22 cellular contexts compared by ENCODE assay signal in the genomic region with DNA sequence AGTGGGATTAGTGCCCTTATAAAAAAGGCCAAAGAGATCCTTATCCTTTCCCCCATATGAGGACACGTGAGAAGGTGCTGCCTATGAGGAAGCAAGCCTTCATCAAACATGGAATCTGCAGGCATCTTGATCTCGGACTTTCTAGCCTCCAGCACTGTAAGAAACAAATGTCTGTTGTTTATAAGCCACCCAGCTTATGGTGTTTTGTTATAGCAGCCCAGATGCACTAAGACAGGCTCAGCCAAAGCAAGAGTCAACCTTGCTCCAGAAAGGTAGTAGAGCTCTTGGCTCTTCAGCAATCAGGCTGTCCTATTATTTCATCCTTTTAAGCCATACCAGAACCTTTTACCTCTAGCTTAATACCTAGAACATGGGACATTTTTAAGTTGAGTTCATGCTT. TPM values are rescaled to one million over a fixed set of nuclear protein-coding genes. Genes with fewer than 3 reads are reported as not detected.
DNase-seq lines count a peak whose midpoint lies in the region; ATAC-seq, FAIRE-seq and TF ChIP-seq lines count a peak whose summit lies in the region.
"Had no signal": no experiment of that assay in that cellular context is flagged by ENCODE, and none has a peak within 500 bp of the region (broad histone marks: within the 10 kb centered on the region; RNA-seq: fewer than 3 reads in every experiment).

No MANE protein-coding gene starts in this region.

- H3K4me3 ChIP-seq in GM12878 (no peak overlapping the region), bronchial epithelial cell (ENCODE audit: low read depth, low read length) (no peak overlapping the region)
- H3K4me3 ChIP-seq: BLaER1 had no signal

- intact Hi-C loops in GM12878 (cut with micrococcal nuclease; ENCODE audit: unreplicated experiment) = no loop called here

- H3K27ac ChIP-seq in GM12878 (ENCODE audit: control insufficient read depth, insufficient read depth) = no peak overlapping the region
- H3K27ac ChIP-seq: BLaER1 had no signal

- H2AFZ ChIP-seq in GM12878 (ENCODE audit: control insufficient read depth, low read depth, low read length) = peak overlapping the region; percentile 75

- H3K36me3 ChIP-seq in GM12878 (ENCODE audit: control insufficient read depth in 2 of 2, insufficient read depth in 2 of 2, low read length in 1 of 2) (no peaks in the 10 kb centered on the region), bronchial epithelial cell (ENCODE audit: control insufficient read depth, insufficient read depth, low read length) (no peaks in the 10 kb centered on the region)
- H3K36me3 ChIP-seq: BE2C, BLaER1 had no signal

- TF ChIP-seq CTCF in GM12878 (IDR thresholded peaks at IDR 0.05 in 2 of 3, conservative IDR thresholded peaks at IDR 0.05 in 1 of 3; ENCODE audit: control insufficient read depth in 2 of 3, extremely low read depth in 1 of 3, insufficient read depth in 1 of 3, low read depth in 3 of 3, low read length in 3 of 3) (no peak), bronchial epithelial cell (IDR thresholded peaks at IDR 0.05; ENCODE audit: insufficient read depth, low read length, severe bottlenecking) (no peak), neural crest cell (conservative IDR thresholded peaks at IDR 0.05) (no peak)

- RAD21 ChIA-PET in GM12878 (lab: Charles Lee; ENCODE audit: unreplicated experiment) = interaction anchor here (1.1 kb wide), 1 partner anchor 12 kb away, joined by 4 read pairs; a partner anchor contains a TSS

- no peaks in the 10 kb centered on the region for H3K27me3 Mint-ChIP-seq in neural crest cell (ENCODE audit: low read depth)
- H3K27me3 Mint-ChIP-seq: CD4-positive, alpha-beta memory T cell had no signal

- POLR2A ChIA-PET in GM12878 (lab: Charles Lee) = no interaction called here

- in situ Hi-C loops in GM12878 (cut with MboI) = no loop called here

- no peaks in the 10 kb centered on the region for H4K20me1 ChIP-seq in GM12878 (ENCODE audit: control insufficient read depth, insufficient read depth)
- H4K20me1 ChIP-seq: BLaER1 had no signal

- H3K4me1 Mint-ChIP-seq in neural crest cell = peaks cover 21% of the 10 kb centered on the region
- H3K4me1 Mint-ChIP-seq: CD14-positive monocyte; CD4-positive, alpha-beta memory T cell; CD4-positive, CD25-positive, alpha-beta regulatory T cell; CD8-positive, alpha-beta memory T cell had no signal

- WGBS in GM12878 (ENCODE audit: insufficient coverage, insufficient replicate concordance, low lambda C conversion rate, missing lambda C conversion rate) = 52% methylated on average over 2 of the region's 2 CpGs

- H3K27ac Mint-ChIP-seq in neural crest cell (ENCODE audit: unreplicated experiment) = peak overlapping the region; percentile 19
- H3K27ac Mint-ChIP-seq: CD14-positive monocyte; CD4-positive, alpha-beta memory T cell; CD4-positive, CD25-positive, alpha-beta regulatory T cell; CD8-positive, alpha-beta memory T cell had no signal

- FAIRE-seq in GM12878 (lab: Jason Lieb, UNC) = no peak
- peak; percentile 72 for FAIRE-seq in bronchial epithelial cell (lab: Jason Lieb, UNC)
- FAIRE-seq: A204.1, G401.6, GM12892, GM19239 had no signal

- H3K9me3 Mint-ChIP-seq in neural crest cell = peaks cover 2% of the 10 kb centered on the region
- H3K9me3 Mint-ChIP-seq: CD4-positive, CD25-positive, alpha-beta regulatory T cell; CD8-positive, alpha-beta memory T cell had no signal

- H3K4me3 Mint-ChIP-seq in neural crest cell = no peak overlapping the region
- H3K4me3 Mint-ChIP-seq: CD14-positive monocyte; CD4-positive, alpha-beta memory T cell; CD4-positive, CD25-positive, alpha-beta regulatory T cell; CD8-positive, alpha-beta memory T cell had no signal

- no peak overlapping the region for H3K4me2 ChIP-seq in GM12878 (ENCODE audit: control insufficient read depth, insufficient read depth)
- H3K4me2 ChIP-seq: BLaER1 had no signal

- DNase-seq in GM12878 (ENCODE audit: low read depth, low spot score) = no peak
- no peak for DNase-seq in bronchial epithelial cell (ENCODE audit: low read depth)
- DNase-seq in neural crest cell (ENCODE audit: low read depth, low spot score) = no peak
- DNase-seq in NCI-H2171 treated with DMSO at 0.1 percent for 48 hours (lab: John Stamatoyannopoulos, UW) = no peak
- DNase-seq: 8988T; ACHN; BE2C; C1 segment of cervical spinal cord; CD4-positive, alpha-beta memory T cell; CD4-positive, CD25-positive, alpha-beta regulatory T cell; CD8-positive, alpha-beta memory T cell; COR-L47; DMS79 treated with DMSO at 0.1 percent for 48 hours; GF-D8 had no signal

- no peak for TF ChIP-seq RAD21 in GM12878 (IDR thresholded peaks at IDR 0.05; ENCODE audit: insufficient read depth, low read depth, low read length)

- TF ChIP-seq EP300 in GM12878 (IDR thresholded peaks at IDR 0.05; ENCODE audit: borderline replicate concordance in 1 of 2, control insufficient read depth in 1 of 2, low read depth in 2 of 2, low read length in 2 of 2) = no peak

- CTCF ChIA-PET in GM12878 (lab: Yijun Ruan, JAX) = interaction anchor here (1.0 to 1.5 kb wide), 4 partner anchors 11 to 285 kb away, joined by 3 to 4 read pairs (median 3); no protein-coding TSS in a partner anchor

- no peaks in the 10 kb centered on the region for H3K27me3 ChIP-seq in GM12878 (replicated peaks in 1 of 2; ENCODE audit: control insufficient read depth in 2 of 2, insufficient read depth in 2 of 2, low read length in 1 of 2)
- no peaks in the 10 kb centered on the region for H3K27me3 ChIP-seq in bronchial epithelial cell (ENCODE audit: control insufficient read depth, insufficient read depth, low read length)
- H3K27me3 ChIP-seq: BE2C, BLaER1 had no signal

- ATAC-seq in GM12878 = no peak
- ATAC-seq in HG02981 (IDR thresholded peaks at IDR 0.05; ENCODE audit: unreplicated experiment) = no peak
- ATAC-seq in GM18498 (IDR thresholded peaks at IDR 0.05; ENCODE audit: unreplicated experiment) = no peak

- BruUV-seq in GM12878 (replicated peaks; lab: Mats Ljungman, UMichigan) = no TSS peak

- no peaks in the 10 kb centered on the region for H3K36me3 Mint-ChIP-seq in neural crest cell (ENCODE audit: low read depth)
- H3K36me3 Mint-ChIP-seq: CD14-positive monocyte; CD4-positive, alpha-beta memory T cell; CD4-positive, CD25-positive, alpha-beta regulatory T cell had no signal

- H3K79me2 ChIP-seq in GM12878 (ENCODE audit: control insufficient read depth, insufficient read depth, low read length) = no peaks in the 10 kb centered on the region

- H3K9ac ChIP-seq in GM12878 (ENCODE audit: control insufficient read depth, insufficient read depth, low read length) = no peak overlapping the region
- H3K9ac ChIP-seq: BLaER1 had no signal

- SMC1A ChIA-PET in GM12878 (lab: Charles Lee; ENCODE audit: uncharacterized antibody, unreplicated experiment) = interaction anchor here (1.4 kb wide), 1 partner anchor 11 kb away, joined by 3 read pairs; no protein-coding TSS in a partner anchor

- TF ChIP-seq POLR2A in GM12878 (IDR thresholded peaks at IDR 0.05; ENCODE audit: low read depth, low read length) = no peak

- H3K4me1 ChIP-seq in GM12878 (ENCODE audit: control insufficient read depth, insufficient read depth, low read length) = peaks cover 8% of the 10 kb centered on the region; the same call in 1 of the 2 replicates

- no peaks in the 10 kb centered on the region; the same call in 2 of the 3 replicates for H3K9me3 ChIP-seq in GM12878 (replicated peaks; ENCODE audit: control insufficient read depth, insufficient read depth, low read length)
- H3K9me3 ChIP-seq: BE2C, BLaER1 had no signal

TF ChIP-seq in GM12878, 131 proteins besides CTCF, POLR2A, EP300 and RAD21 (continues in another document):
- TF ChIP-seq, protein P1, sequence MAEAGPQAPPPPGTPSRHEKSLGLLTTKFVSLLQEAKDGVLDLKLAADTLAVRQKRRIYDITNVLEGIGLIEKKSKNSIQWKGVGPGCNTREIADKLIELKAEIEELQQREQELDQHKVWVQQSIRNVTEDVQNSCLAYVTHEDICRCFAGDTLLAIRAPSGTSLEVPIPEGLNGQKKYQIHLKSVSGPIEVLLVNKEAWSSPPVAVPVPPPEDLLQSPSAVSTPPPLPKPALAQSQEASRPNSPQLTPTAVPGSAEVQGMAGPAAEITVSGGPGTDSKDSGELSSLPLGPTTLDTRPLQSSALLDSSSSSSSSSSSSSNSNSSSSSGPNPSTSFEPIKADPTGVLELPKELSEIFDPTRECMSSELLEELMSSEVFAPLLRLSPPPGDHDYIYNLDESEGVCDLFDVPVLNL (IDR thresholded peaks at IDR 0.05; ENCODE audit: low read depth, low read length) = no peak
- TF ChIP-seq NFXL1 (IDR thresholded peaks at IDR 0.05; ENCODE audit: borderline replicate concordance) = no peak
- no peak for TF ChIP-seq TCF3 (IDR thresholded peaks at IDR 0.05; ENCODE audit: borderline replicate concordance, insufficient read depth, low read depth, low read length)

RNA-seq across cellular contexts. Expression of a gene that starts 12.3 kb away (rescaled TPM):
- 150 and 178 TPM in 2 replicates for total RNA-seq in GM12878 (2013; cell fraction: nucleolus; rRNA removed)
- total RNA-seq in GM12878 (2014; rRNA removed) (44.8 and 55.4 TPM in 2 replicates), GM12878 (2014; rRNA removed; fragmentation: Illumina TruSeq; extraction: Trizol) (51.6 and 52.1 TPM in 2 replicates), GM12878 (2021) (73.6 and 74.3 TPM in 2 replicates), bronchial epithelial cell (0.26 and 1.1 TPM in 2 replicates), neural crest cell (32.3 and 39.0 TPM in 2 replicates)
- polyA plus RNA-seq in GM12878 (2011; ENCODE audit: low read depth) = 34.0 TPM
- polyA plus RNA-seq in GM12878 (2011; rRNA removed) (29.8 and 31.3 TPM in 2 replicates), GM12878 (2014; fragmentation: Illumina TruSeq; extraction: Trizol) (65.1 and 67.4 TPM in 2 replicates), GM12878 (2014; fragmentation: Nextera tagmentation; extraction: Ambion mirVana) (10 to 100 TPM; 13.9 to 15.9 TPM), GM12878 (2014; rRNA removed) (35.3 and 39.5 TPM in 2 replicates), GM12878 (2016; fragmentation: Nextera tagmentation; extraction: Ambion mirVana) (10 to 100 TPM; 53.5 to 63.5 TPM)
- 13.9 and 16.5 TPM in 2 replicates for polyA plus RNA-seq in GM12878 (2011; cell fraction: cytosol; rRNA removed)
- polyA plus RNA-seq in GM12878 (2011; cell fraction: nucleus; rRNA removed) = 56.3 and 56.8 TPM in 2 replicates
- polyA plus RNA-seq in GM12878 (2012) = 54.7 and 56.7 TPM in 2 replicates
- polyA minus RNA-seq in GM12878 (2011; rRNA and poly(A)+ RNA removed) = 49.2 and 55.0 TPM in 2 replicates
- polyA minus RNA-seq in GM12878 (2011; cell fraction: cytosol; rRNA and poly(A)+ RNA removed) = 11.8 and 14.1 TPM in 2 replicates
- polyA minus RNA-seq in GM12878 (2011; cell fraction: nucleus; rRNA and poly(A)+ RNA removed) = 87.8 and 130 TPM in 2 replicates

Comparison
In these comparisons a context has a peak if more than half of its experiments do, and no peak if none do; other contexts are left out.
1. RNA of a gene that starts 12.3 kb away (total RNA-seq): 44.8 to 178 TPM in GM12878 and 32.3 to 39.0 TPM in neural crest cell; 0.26 to 1.1 TPM in bronchial epithelial cell; every median in the first group is over 10 times any median in the second.